Comparison of ENCODE assay signal across 12 cellular contexts in genomic region chr1:176177764-176178163, GRCh38. TPM values are rescaled to one million over a fixed set of nuclear protein-coding genes. Genes with fewer than 3 reads are reported as not detected.
DNase-seq lines count a peak whose midpoint lies in the region; ATAC-seq and TF ChIP-seq lines count a peak whose summit lies in the region.
"Had no signal": no experiment of that assay in that cellular context is flagged by ENCODE, and none has a peak within 500 bp of the region (broad histone marks: within the 10 kb centered on the region; RNA-seq: fewer than 3 reads in every experiment).

No MANE protein-coding gene starts in this region.

- peak; percentile 64 for DNase-seq in GM12865 (ENCODE audit: low read depth)
- DNase-seq in SKM-1 (lab: John Stamatoyannopoulos, UW; ENCODE audit: unreplicated experiment), result no peak
- no peak for DNase-seq in neuronal stem cell (ENCODE audit: low spot score)
- DNase-seq in esophagus muscularis mucosa (ENCODE audit: extremely low spot score), result no peak
- DNase-seq: colonic mucosa, left cardiac atrium, NCI-H748 treated with DMSO at 0.1 percent for 48 hours had no signal

- no peaks in the 10 kb centered on the region for H3K9me3 ChIP-seq in neuronal stem cell (replicated peaks in 1 of 2; ENCODE audit: control insufficient read depth in 2 of 2, insufficient read depth in 1 of 2, low read depth in 1 of 2, low read length in 2 of 2)
- H3K9me3 ChIP-seq in esophagus muscularis mucosa, result no peaks in the 10 kb centered on the region
- H3K9me3 ChIP-seq: colonic mucosa, thoracic aorta had no signal

- no peak overlapping the region for H3K14ac ChIP-seq in neuronal stem cell (ENCODE audit: low read length)

- H3K4me1 Mint-ChIP-seq in activated T-helper 17 cell treated with anti-CD3 and anti-CD28 coated beads, Interleukin-2, amount 50 U/mL, for 72 hours, result peaks cover 22% of the 10 kb centered on the region

- no peak overlapping the region for H4K91ac ChIP-seq in neuronal stem cell (ENCODE audit: low read depth, low read length, poor library complexity)

- H3K4me3 Mint-ChIP-seq in activated T-helper 17 cell treated with anti-CD3 and anti-CD28 coated beads, Interleukin-2, amount 50 U/mL, for 72 hours, result peak overlapping the region; percentile 65

- TF ChIP-seq POLR2A in esophagus muscularis mucosa (IDR thresholded peaks at IDR 0.05; ENCODE audit: low read depth), result no peak

- H3K4ac ChIP-seq in neuronal stem cell (ENCODE audit: low read length), result no peak overlapping the region

- peaks cover 95% of the 10 kb centered on the region for H3K36me3 Mint-ChIP-seq in activated T-helper 17 cell treated with anti-CD3 and anti-CD28 coated beads, Interleukin-2, amount 50 U/mL, for 72 hours (ENCODE audit: low read depth)

- H3K27ac Mint-ChIP-seq in activated T-helper 17 cell treated with anti-CD3 and anti-CD28 coated beads, Interleukin-2, amount 50 U/mL, for 72 hours, result peak overlapping the region; percentile 91

- no peak for TF ChIP-seq EP300 in esophagus muscularis mucosa (IDR thresholded peaks at IDR 0.05)

- no peaks in the 10 kb centered on the region for H3K9me3 Mint-ChIP-seq in activated T-helper 17 cell treated with anti-CD3 and anti-CD28 coated beads, Interleukin-2, amount 50 U/mL, for 72 hours

- H3K27me3 ChIP-seq in neuronal stem cell (ENCODE audit: control insufficient read depth in 3 of 3, insufficient read depth in 3 of 3, low read depth in 1 of 3, low read length in 3 of 3) (no peaks in the 10 kb centered on the region), esophagus muscularis mucosa (no peaks in the 10 kb centered on the region)
- H3K27me3 ChIP-seq: colonic mucosa had no signal

- H3K27me3 Mint-ChIP-seq in activated T-helper 17 cell treated with anti-CD3 and anti-CD28 coated beads, Interleukin-2, amount 50 U/mL, for 72 hours, result no peaks in the 10 kb centered on the region

- no peak for TF ChIP-seq CTCF in GM12865 (IDR thresholded peaks at IDR 0.05; ENCODE audit: insufficient read depth, low read depth, low read length, missing control alignments)
- TF ChIP-seq CTCF in esophagus muscularis mucosa (IDR thresholded peaks at IDR 0.05), result no peak

- H2AFZ ChIP-seq in neuronal stem cell (ENCODE audit: low read length), result no peak overlapping the region

- no peak overlapping the region for H3K4me2 ChIP-seq in neuronal stem cell (ENCODE audit: insufficient read depth, low read length, poor library complexity, severe bottlenecking)

- no peak overlapping the region for H3K23ac ChIP-seq in neuronal stem cell (ENCODE audit: low read depth, low read length, poor library complexity)

- no peak overlapping the region for H2BK15ac ChIP-seq in neuronal stem cell (ENCODE audit: low read length)

- ATAC-seq in GM19467 (IDR thresholded peaks at IDR 0.05; ENCODE audit: unreplicated experiment), result peak; percentile 79
- ATAC-seq in HG03097 (IDR thresholded peaks at IDR 0.05; ENCODE audit: low FRiP score, unreplicated experiment), result peak; percentile 55
- peak; percentile 95 for ATAC-seq in activated T-helper 17 cell treated with anti-CD3 and anti-CD28 coated beads, Interleukin-2, amount 50 U/mL, for 72 hours (replicated peaks)
- no peak for ATAC-seq in HG03025 (IDR thresholded peaks at IDR 0.05; ENCODE audit: low FRiP score, unreplicated experiment)
- ATAC-seq: left cardiac atrium had no signal

- no peak overlapping the region for H3K18ac ChIP-seq in neuronal stem cell (ENCODE audit: low read length)

- H3K36me3 ChIP-seq in neuronal stem cell (replicated peaks in 1 of 2; ENCODE audit: control insufficient read depth in 2 of 2, insufficient read depth in 2 of 2, low read length in 2 of 2) (peaks cover 0 to 77% of the 10 kb centered on the region in 2 donors), esophagus muscularis mucosa (peaks cover 0 to 50% (median 10%) of the 10 kb centered on the region in 4 donors)
- H3K36me3 ChIP-seq: colonic mucosa had no signal

- intact Hi-C loops in esophagus muscularis mucosa (cut with DNase I), result no loop called here

- no peaks in the 10 kb centered on the region for H3K4me1 ChIP-seq in neuronal stem cell (ENCODE audit: control insufficient read depth in 2 of 2, insufficient read depth in 1 of 2, low read depth in 1 of 2, low read length in 2 of 2)
- H3K4me1 ChIP-seq in esophagus muscularis mucosa, result no peaks in the 10 kb centered on the region

- H3K9ac ChIP-seq in neuronal stem cell (ENCODE audit: low read depth, low read length, poor library complexity), result no peak overlapping the region

- H2BK12ac ChIP-seq in neuronal stem cell (ENCODE audit: low read length), result no peak overlapping the region

- H2AK5ac ChIP-seq in neuronal stem cell (ENCODE audit: low read depth, low read length), result no peak overlapping the region

- WGBS in neuronal stem cell (ENCODE audit: extremely low coverage in 2 of 2, insufficient read length in 2 of 2, insufficient replicate concordance in 1 of 2), 2 donors, result 100% methylated on average over 1 of the region's 2 CpGs
- 89% methylated on average over 2 of the region's 2 CpGs for WGBS in esophagus muscularis mucosa

- H2BK5ac ChIP-seq in neuronal stem cell (ENCODE audit: low read length), result no peak overlapping the region

- H3K4me3 ChIP-seq in GM12865 (ENCODE audit: low read depth, low read length) (no peak overlapping the region), neuronal stem cell (ENCODE audit: low read length in 2 of 2) (no peak overlapping the region), esophagus muscularis mucosa (no peak overlapping the region)
- H3K4me3 ChIP-seq: colonic mucosa, thoracic aorta had no signal

- H3K79me1 ChIP-seq in neuronal stem cell (ENCODE audit: low read depth, low read length), result peaks cover 4% of the 10 kb centered on the region

- no peak overlapping the region for H4K8ac ChIP-seq in neuronal stem cell (ENCODE audit: low read depth, low read length)

- no peak overlapping the region for H2BK120ac ChIP-seq in neuronal stem cell (ENCODE audit: low read depth, low read length)

- H3K27ac ChIP-seq in neuronal stem cell (replicated peaks; ENCODE audit: low read length), result no peak overlapping the region
- no peak overlapping the region for H3K27ac ChIP-seq in esophagus muscularis mucosa (replicated peaks in 1 of 4)
- H3K27ac ChIP-seq: colonic mucosa, thoracic aorta had no signal

RNA-seq across cellular contexts. Expression of gene COP1, which starts 29.3 kb away (rescaled TPM):
- total RNA-seq in activated T-helper 17 cell treated with anti-CD3 and anti-CD28 coated beads, Interleukin-2, amount 50 U/mL, for 72 hours, result 10 to 100 TPM; 42.0 to 43.8 TPM
- 32.6 TPM for polyA plus RNA-seq in neuronal stem cell (2013, experiment 1 of 2)
- polyA plus RNA-seq in neuronal stem cell (2013, experiment 2 of 2), result 31.2 TPM
- 10 to 100 TPM; 36.1 to 53.6 (median 39.5) TPM for total RNA-seq in esophagus muscularis mucosa
